ENCODE assay signal across 1 cellular context in genomic region chr12:34605955-34606748, GRCh38.
TF ChIP-seq lines count a peak whose summit lies in the region.

No MANE protein-coding gene starts in this region.

TF ChIP-seq in HepG2, 621 proteins besides CTCF, POLR2A, EP300 and RAD21 (continued from another document):
- TF ChIP-seq ZSCAN12 (CRISPR knock-in tag; IDR thresholded peaks at IDR 0.05) (no peak), ZNF292 (CRISPR knock-in tag; IDR thresholded peaks at IDR 0.05; ENCODE audit: borderline replicate concordance, low read depth) (no peak), ZXDC (CRISPR knock-in tag; IDR thresholded peaks at IDR 0.05) (no peak), CBFB (CRISPR knock-in tag; IDR thresholded peaks at IDR 0.05) (no peak), AGO2 (optimal IDR thresholded peaks at IDR 0.05; ENCODE audit: low read depth, low read length) (no peak)
